ENCODE assay signal across 1 cellular context in the genomic region with DNA sequence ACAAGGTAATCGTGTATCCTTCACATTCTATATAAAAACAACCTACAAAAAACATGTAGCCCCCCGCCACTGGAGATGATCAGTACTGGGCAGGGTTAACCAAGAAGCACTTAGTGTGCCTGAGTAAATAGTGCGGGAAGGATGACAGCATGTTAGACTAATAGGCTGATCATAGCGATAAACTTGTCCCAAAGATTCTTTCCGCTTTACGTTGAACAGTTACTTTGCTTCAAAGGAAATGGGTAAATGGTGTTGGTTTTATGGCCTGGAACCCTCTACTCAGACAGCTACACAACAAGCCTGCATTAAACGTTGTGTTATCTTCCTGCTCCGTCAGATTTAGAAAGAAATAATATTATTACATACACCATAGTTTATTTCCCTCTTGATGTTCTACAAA.
TF ChIP-seq lines count a peak whose summit lies in the region.

No MANE protein-coding gene starts in this region.

TF ChIP-seq in HEK293, 187 proteins besides CTCF, POLR2A, EP300 and RAD21 (continued from another document and continues in another):
- TF ChIP-seq, protein P1, sequence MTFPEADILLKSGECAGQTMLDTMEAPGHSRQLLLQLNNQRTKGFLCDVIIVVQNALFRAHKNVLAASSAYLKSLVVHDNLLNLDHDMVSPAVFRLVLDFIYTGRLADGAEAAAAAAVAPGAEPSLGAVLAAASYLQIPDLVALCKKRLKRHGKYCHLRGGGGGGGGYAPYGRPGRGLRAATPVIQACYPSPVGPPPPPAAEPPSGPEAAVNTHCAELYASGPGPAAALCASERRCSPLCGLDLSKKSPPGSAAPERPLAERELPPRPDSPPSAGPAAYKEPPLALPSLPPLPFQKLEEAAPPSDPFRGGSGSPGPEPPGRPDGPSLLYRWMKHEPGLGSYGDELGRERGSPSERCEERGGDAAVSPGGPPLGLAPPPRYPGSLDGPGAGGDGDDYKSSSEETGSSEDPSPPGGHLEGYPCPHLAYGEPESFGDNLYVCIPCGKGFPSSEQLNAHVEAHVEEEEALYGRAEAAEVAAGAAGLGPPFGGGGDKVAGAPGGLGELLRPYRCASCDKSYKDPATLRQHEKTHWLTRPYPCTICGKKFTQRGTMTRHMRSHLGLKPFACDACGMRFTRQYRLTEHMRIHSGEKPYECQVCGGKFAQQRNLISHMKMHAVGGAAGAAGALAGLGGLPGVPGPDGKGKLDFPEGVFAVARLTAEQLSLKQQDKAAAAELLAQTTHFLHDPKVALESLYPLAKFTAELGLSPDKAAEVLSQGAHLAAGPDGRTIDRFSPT (tag by site-specific recombination; IDR thresholded peaks at IDR 0.05): no peak
- no peak for TF ChIP-seq ZNF146 (tag by site-specific recombination; IDR thresholded peaks at IDR 0.05)
- no peak for TF ChIP-seq ZNF354C (tag by site-specific recombination; IDR thresholded peaks at IDR 0.05; ENCODE audit: borderline replicate concordance, low read depth)
- TF ChIP-seq ZNF48 (tag by site-specific recombination; IDR thresholded peaks at IDR 0.05): no peak
- TF ChIP-seq SP2 (tag by site-specific recombination; IDR thresholded peaks at IDR 0.05): no peak
- peak; percentile 60; the same call in 1 of the 2 replicates for TF ChIP-seq PATZ1 (tag by site-specific recombination; IDR thresholded peaks at IDR 0.05)
- no peak for TF ChIP-seq ELK4 (IDR thresholded peaks at IDR 0.05; ENCODE audit: borderline replicate concordance, low read depth, low read length)
- no peak for TF ChIP-seq ZNF175 (tag by site-specific recombination; IDR thresholded peaks at IDR 0.05)
- no peak; the same call in 1 of the 2 replicates for TF ChIP-seq ZXDB (tag by site-specific recombination; IDR thresholded peaks at IDR 0.05)
- TF ChIP-seq ZNF37A (tag by site-specific recombination; IDR thresholded peaks at IDR 0.05): no peak
- no peak for TF ChIP-seq PBX3 (CRISPR knock-in tag; IDR thresholded peaks at IDR 0.05)
- TF ChIP-seq ATF2 (tag by site-specific recombination; IDR thresholded peaks at IDR 0.05; ENCODE audit: low read depth): no peak
- no peak for TF ChIP-seq ZNF768 (tag by site-specific recombination; IDR thresholded peaks at IDR 0.05)
- TF ChIP-seq YY1 (tag by site-specific recombination; IDR thresholded peaks at IDR 0.05): no peak
- TF ChIP-seq ZNF510 (tag by site-specific recombination; IDR thresholded peaks at IDR 0.05; ENCODE audit: insufficient replicate concordance): no peak
- TF ChIP-seq OSR2 (tag by site-specific recombination; IDR thresholded peaks at IDR 0.05): peak; percentile 32; the same call in 1 of the 2 replicates
- TF ChIP-seq ZNF560 (tag by site-specific recombination; IDR thresholded peaks at IDR 0.05; ENCODE audit: borderline replicate concordance): no peak
- TF ChIP-seq IKZF3 (tag by site-specific recombination; IDR thresholded peaks at IDR 0.05): peak; percentile 52
- TF ChIP-seq, protein P2, sequence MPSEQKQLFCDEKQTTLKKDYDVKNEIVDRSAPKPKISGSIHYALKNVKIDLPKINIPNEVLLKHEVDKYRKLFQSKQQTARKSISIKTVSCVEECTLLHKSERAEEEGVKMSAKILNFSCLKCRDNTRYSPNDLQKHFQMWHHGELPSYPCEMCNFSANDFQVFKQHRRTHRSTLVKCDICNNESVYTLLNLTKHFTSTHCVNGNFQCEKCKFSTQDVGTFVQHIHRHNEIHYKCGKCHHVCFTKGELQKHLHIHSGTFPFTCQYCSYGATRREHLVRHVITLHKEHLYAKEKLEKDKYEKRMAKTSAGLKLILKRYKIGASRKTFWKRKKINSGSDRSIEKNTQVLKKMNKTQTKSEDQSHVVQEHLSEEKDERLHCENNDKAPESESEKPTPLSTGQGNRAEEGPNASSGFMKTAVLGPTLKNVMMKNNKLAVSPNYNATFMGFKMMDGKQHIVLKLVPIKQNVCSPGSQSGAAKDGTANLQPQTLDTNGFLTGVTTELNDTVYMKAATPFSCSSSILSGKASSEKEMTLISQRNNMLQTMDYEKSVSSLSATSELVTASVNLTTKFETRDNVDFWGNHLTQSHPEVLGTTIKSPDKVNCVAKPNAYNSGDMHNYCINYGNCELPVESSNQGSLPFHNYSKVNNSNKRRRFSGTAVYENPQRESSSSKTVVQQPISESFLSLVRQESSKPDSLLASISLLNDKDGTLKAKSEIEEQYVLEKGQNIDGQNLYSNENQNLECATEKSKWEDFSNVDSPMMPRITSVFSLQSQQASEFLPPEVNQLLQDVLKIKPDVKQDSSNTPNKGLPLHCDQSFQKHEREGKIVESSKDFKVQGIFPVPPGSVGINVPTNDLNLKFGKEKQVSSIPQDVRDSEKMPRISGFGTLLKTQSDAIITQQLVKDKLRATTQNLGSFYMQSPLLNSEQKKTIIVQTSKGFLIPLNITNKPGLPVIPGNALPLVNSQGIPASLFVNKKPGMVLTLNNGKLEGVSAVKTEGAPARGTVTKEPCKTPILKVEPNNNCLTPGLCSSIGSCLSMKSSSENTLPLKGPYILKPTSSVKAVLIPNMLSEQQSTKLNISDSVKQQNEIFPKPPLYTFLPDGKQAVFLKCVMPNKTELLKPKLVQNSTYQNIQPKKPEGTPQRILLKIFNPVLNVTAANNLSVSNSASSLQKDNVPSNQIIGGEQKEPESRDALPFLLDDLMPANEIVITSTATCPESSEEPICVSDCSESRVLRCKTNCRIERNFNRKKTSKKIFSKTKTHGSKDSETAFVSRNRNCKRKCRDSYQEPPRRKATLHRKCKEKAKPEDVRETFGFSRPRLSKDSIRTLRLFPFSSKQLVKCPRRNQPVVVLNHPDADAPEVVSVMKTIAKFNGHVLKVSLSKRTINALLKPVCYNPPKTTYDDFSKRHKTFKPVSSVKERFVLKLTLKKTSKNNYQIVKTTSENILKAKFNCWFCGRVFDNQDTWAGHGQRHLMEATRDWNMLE (tag by site-specific recombination; conservative IDR thresholded peaks at IDR 0.05; ENCODE audit: low read depth): no peak
- TF ChIP-seq ZNF416 (tag by site-specific recombination; IDR thresholded peaks at IDR 0.05): no peak
- TF ChIP-seq ZNF629 (tag by site-specific recombination; IDR thresholded peaks at IDR 0.05): peak; percentile 67
- TF ChIP-seq ZNF239 (tag by site-specific recombination; IDR thresholded peaks at IDR 0.05): no peak
- TF ChIP-seq PRDM2 (tag by site-specific recombination; IDR thresholded peaks at IDR 0.05; ENCODE audit: borderline replicate concordance): no peak
- peak; percentile 54; the same call in 1 of the 2 replicates for TF ChIP-seq FEZF1 (tag by site-specific recombination; IDR thresholded peaks at IDR 0.05)
- TF ChIP-seq, protein P3, sequence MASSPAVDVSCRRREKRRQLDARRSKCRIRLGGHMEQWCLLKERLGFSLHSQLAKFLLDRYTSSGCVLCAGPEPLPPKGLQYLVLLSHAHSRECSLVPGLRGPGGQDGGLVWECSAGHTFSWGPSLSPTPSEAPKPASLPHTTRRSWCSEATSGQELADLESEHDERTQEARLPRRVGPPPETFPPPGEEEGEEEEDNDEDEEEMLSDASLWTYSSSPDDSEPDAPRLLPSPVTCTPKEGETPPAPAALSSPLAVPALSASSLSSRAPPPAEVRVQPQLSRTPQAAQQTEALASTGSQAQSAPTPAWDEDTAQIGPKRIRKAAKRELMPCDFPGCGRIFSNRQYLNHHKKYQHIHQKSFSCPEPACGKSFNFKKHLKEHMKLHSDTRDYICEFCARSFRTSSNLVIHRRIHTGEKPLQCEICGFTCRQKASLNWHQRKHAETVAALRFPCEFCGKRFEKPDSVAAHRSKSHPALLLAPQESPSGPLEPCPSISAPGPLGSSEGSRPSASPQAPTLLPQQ (tag by site-specific recombination; IDR thresholded peaks at IDR 0.05): no peak; the same call in 1 of the 2 replicates
- TF ChIP-seq ZEB2 (tag by site-specific recombination; IDR thresholded peaks at IDR 0.05): 0 out of 2 replicates have a peak, but pooled peaks have one; percentile 40
- peak; percentile 75 for TF ChIP-seq ZNF501 (tag by site-specific recombination; IDR thresholded peaks at IDR 0.05)
- peak; percentile 48; the same call in 1 of the 2 replicates for TF ChIP-seq INSM2 (tag by site-specific recombination; IDR thresholded peaks at IDR 0.05)
- no peak for TF ChIP-seq ZNF610 (tag by site-specific recombination; IDR thresholded peaks at IDR 0.05; ENCODE audit: borderline replicate concordance)
- no peak for TF ChIP-seq BCL11A (tag by site-specific recombination; IDR thresholded peaks at IDR 0.05; ENCODE audit: low read depth)
